Comparison of ENCODE assay signal across 2 cellular contexts in genomic region chr22:36374603-36375024, GRCh38.
TF ChIP-seq lines count a peak whose summit lies in the region.

No MANE protein-coding gene starts in this region.

TF ChIP-seq in A549, 52 proteins besides CTCF, POLR2A, EP300 and RAD21 (continued from another document):
- TF ChIP-seq ZFP36 (IDR thresholded peaks at IDR 0.05; ENCODE audit: borderline replicate concordance, partially characterized antibody), result peak; percentile 99
- no peak for TF ChIP-seq POLR2AphosphoS2 (conservative IDR thresholded peaks at IDR 0.05; ENCODE audit: low read length)
- TF ChIP-seq SMC3 (IDR thresholded peaks at IDR 0.05), result 0 out of 3 replicates have a peak, but pooled peaks have one; percentile 8
- no peak for TF ChIP-seq CBX2 (IDR thresholded peaks at IDR 0.05; ENCODE audit: borderline replicate concordance, low read depth)
TF ChIP-seq in A549: peak in this region for 3.

TF ChIP-seq in K562, 482 proteins besides CTCF, POLR2A, EP300 and RAD21 (continued from another document):
- TF ChIP-seq ETV1 (tag; conservative IDR thresholded peaks at IDR 0.05; ENCODE audit: low read depth), result no peak
- TF ChIP-seq ZFP36 (IDR thresholded peaks at IDR 0.05; ENCODE audit: low read depth, low read length, partially characterized antibody), result peak; percentile 91
TF ChIP-seq in K562: peak in this region for 1.
